Comparison of ENCODE assay signal across 28 cellular contexts in genomic region chr13:98195054-98195791, GRCh38. TPM values are rescaled to one million over a fixed set of nuclear protein-coding genes. Genes with fewer than 3 reads are reported as not detected.
DNase-seq lines count a peak whose midpoint lies in the region; ATAC-seq and TF ChIP-seq lines count a peak whose summit lies in the region.
"Had no signal": no experiment of that assay in that cellular context is flagged by ENCODE, and none has a peak within 500 bp of the region (broad histone marks: within the 10 kb centered on the region; RNA-seq: fewer than 3 reads in every experiment).

No MANE protein-coding gene starts in this region.

- no peak overlapping the region for H3K9ac ChIP-seq in colonic mucosa (ENCODE audit: low read depth in 2 of 2, low read length in 2 of 2)

- peaks cover 6% of the 10 kb centered on the region for H4K20me1 ChIP-seq in osteoblast (ENCODE audit: insufficient read depth, low read length)

- no peak overlapping the region for H3K4me2 ChIP-seq in osteoblast (ENCODE audit: insufficient read depth, low read length)

- H3K27ac ChIP-seq in colonic mucosa (no peak overlapping the region), osteoblast (ENCODE audit: low read depth, low read length) (no peak overlapping the region)
- H3K27ac ChIP-seq: left ventricle myocardium inferior, skin epidermis, suprapubic skin had no signal

- peaks cover 82% of the 10 kb centered on the region for H3K79me2 ChIP-seq in osteoblast (ENCODE audit: insufficient read depth, low read length)

- H3K36me3 ChIP-seq in colonic mucosa (no peaks in the 10 kb centered on the region), mucosa of descending colon (ENCODE audit: low read depth) (no peaks in the 10 kb centered on the region), osteoblast (ENCODE audit: insufficient read depth, low read length) (no peaks in the 10 kb centered on the region)
- H3K36me3 ChIP-seq: left ventricle myocardium inferior, suprapubic skin had no signal

- intact Hi-C loops in colonic mucosa (cut with DNase I) (no loop called here), mucosa of descending colon (cut with DNase I, micrococcal nuclease) (no loop called here)

- TF ChIP-seq CTCF in colonic mucosa (IDR thresholded peaks at IDR 0.05) (no peak), mucosa of descending colon (IDR thresholded peaks at IDR 0.05) (no peak), osteoblast (IDR thresholded peaks at IDR 0.05; ENCODE audit: extremely low read depth, low read depth, low read length) (no peak)

- H3K9me3 ChIP-seq in colonic mucosa (no peaks in the 10 kb centered on the region), mucosa of descending colon (no peaks in the 10 kb centered on the region), osteoblast (ENCODE audit: low read depth, low read length) (no peaks in the 10 kb centered on the region)
- H3K9me3 ChIP-seq: left ventricle myocardium inferior, suprapubic skin had no signal

- H3K4me3 ChIP-seq in colonic mucosa, result no peak overlapping the region
- no peak overlapping the region for H3K4me3 ChIP-seq in mucosa of descending colon
- H3K4me3 ChIP-seq in osteoblast (ENCODE audit: insufficient read depth, low read length), result no peak overlapping the region
- H3K4me3 ChIP-seq: left ventricle myocardium inferior, skin epidermis, suprapubic skin had no signal

- H3K27me3 ChIP-seq in colonic mucosa (no peaks in the 10 kb centered on the region), osteoblast (ENCODE audit: insufficient read depth, low read length) (no peaks in the 10 kb centered on the region)
- H3K27me3 ChIP-seq: suprapubic skin had no signal

- peak; percentile 38 for DNase-seq in A172 (ENCODE audit: low spot score)
- DNase-seq in LoVo (ENCODE audit: low spot score), result peak; percentile 5
- peak; percentile 48 for DNase-seq in colonic mucosa
- peak in 1 of 3 donors; percentile 53 for DNase-seq in mucosa of descending colon
- no peak for DNase-seq in osteoblast (ENCODE audit: insufficient read length, low spot score, missing footprints)
- no peak for DNase-seq in stimulated activated CD8-positive, alpha-beta memory T cell treated with anti-CD3 and anti-CD28 coated beads, Interleukin-4, amount 100 ng/mL, for 48 hours
- DNase-seq: 8988T; activated CD8-positive, alpha-beta T cell treated with anti-CD3 and anti-CD28 coated beads, Interleukin-2, amount 10 ng/mL, durations not matched to agents 7 days and 5 days; activated naive CD4-positive, alpha-beta T cell treated with anti-CD3 and anti-CD28 coated beads for 36 hours; Calu3; central memory CD4-positive, alpha-beta T cell; head of caudate nucleus; left ventricle myocardium inferior; naive thymus-derived CD8-positive, alpha-beta T cell; NCI-H1092; NCI-H1694; NCI-H510A treated with DMSO at 0.1 percent for 48 hours; occipital lobe; Right ventricle myocardium superior; stimulated activated naive CD4-positive, alpha-beta T cell had no signal

- H3K4me1 ChIP-seq in colonic mucosa (no peaks in the 10 kb centered on the region), mucosa of descending colon (ENCODE audit: low read depth) (peaks cover 9% of the 10 kb centered on the region), osteoblast (ENCODE audit: insufficient read depth, low read length) (no peaks in the 10 kb centered on the region)
- H3K4me1 ChIP-seq: suprapubic skin had no signal

- H2AFZ ChIP-seq in osteoblast (ENCODE audit: low read length), result no peak overlapping the region

- ATAC-seq in mucosa of descending colon (peak; percentile 86), GM19455 (IDR thresholded peaks at IDR 0.05; ENCODE audit: unreplicated experiment) (no peak), GM18519 (IDR thresholded peaks at IDR 0.05; ENCODE audit: low FRiP score, unreplicated experiment) (no peak)
- ATAC-seq: activated CD8-positive, alpha-beta T cell treated with anti-CD3 and anti-CD28 coated beads, Interleukin-2, amount 10 ng/mL, durations not matched to agents 7 days and 5 days; naive thymus-derived CD8-positive, alpha-beta T cell; Panc1 had no signal

RNA-seq across cellular contexts. Expression of gene RNF113B, which starts 18.2 kb away (rescaled TPM):
- total RNA-seq in A172 (2014; rRNA removed; shearing (Covaris generic)), result not detected in 2 replicates
- total RNA-seq in colonic mucosa, result not detected
- not detected for total RNA-seq in mucosa of descending colon
- not detected in 2 replicates for total RNA-seq in osteoblast
- total RNA-seq: activated CD8-positive, alpha-beta T cell treated with anti-CD3 and anti-CD28 coated beads, Interleukin-2, amount 10 ng/mL, durations not matched to agents 7 days and 5 days; activated naive CD4-positive, alpha-beta T cell treated with anti-CD3 and anti-CD28 coated beads for 36 hours; Calu3; fibroblast of villous mesenchyme; left ventricle myocardium inferior; naive thymus-derived CD8-positive, alpha-beta T cell; occipital lobe; Right ventricle myocardium superior; suprapubic skin; T-helper 2 cell treated with Interferon-gamma antibody and Interleukin-4, amounts not matched to agents 100 ng/mL and 5 ng/mL, for 36 hours; urinary bladder had no signal

RNA-seq across cellular contexts. Expression of gene FARP1, which starts 52.3 kb away (rescaled TPM):
- 16.4 and 18.2 TPM in 2 replicates for total RNA-seq in A172 (2014; rRNA removed; shearing (Covaris generic))
- total RNA-seq in colonic mucosa (10 to 100 TPM; 39.1 to 53.5 TPM), mucosa of descending colon (100 to 1,000 TPM in 1 of 3 donors, 10 to 100 TPM in 2; 44.4 to 111 (median 53.6) TPM), osteoblast (30.6 and 36.2 TPM in 2 replicates)

Comparison
In these comparisons a context has a peak if more than half of its experiments do, and no peak if none do; other contexts are left out.
1. DNase-seq: peak in A172 (single experiment), LoVo (single experiment) and colonic mucosa (single experiment); none in osteoblast (single experiment) and stimulated activated CD8-positive, alpha-beta memory T cell treated with anti-CD3 and anti-CD28 coated beads, Interleukin-4, amount 100 ng/mL, for 48 hours (single experiment).